In the genomic region with DNA sequence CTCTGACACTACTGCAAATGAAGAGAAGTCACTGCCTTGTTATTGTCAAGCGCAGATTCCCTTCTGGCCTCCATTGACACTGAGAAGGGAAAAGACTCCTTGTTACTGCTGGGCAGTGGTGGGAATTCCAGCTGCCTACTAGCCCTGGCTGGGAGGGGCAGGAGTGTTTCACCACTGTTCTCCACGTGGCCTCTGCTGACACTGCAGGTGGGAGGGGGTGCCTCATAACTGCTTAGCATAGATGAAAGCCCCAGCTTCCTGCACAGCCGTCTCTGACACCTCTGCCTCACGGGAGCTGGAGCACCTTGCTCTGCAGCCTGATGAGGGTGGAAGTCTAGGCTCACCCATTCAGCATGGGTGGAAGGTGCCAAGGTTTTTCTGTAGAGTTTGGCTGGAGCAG, we compare ENCODE assay signal across 14 cellular contexts.
"Had no signal": no experiment of that assay in that cellular context is flagged by ENCODE, and none has a peak within 500 bp of the region (broad histone marks: within the 10 kb centered on the region; RNA-seq: fewer than 3 reads in every experiment).

No MANE protein-coding gene starts in this region.

- H3K36me3 ChIP-seq: prostate gland, sigmoid colon had no signal

- H3K9me3 ChIP-seq: prostate gland, sigmoid colon had no signal

- H3K4me3 ChIP-seq: prostate gland, sigmoid colon had no signal

- DNase-seq: activated CD4-positive, alpha-beta memory T cell treated with anti-CD3 and anti-CD28 coated beads, Interleukin-2, amount 10 ng/mL, durations not matched to agents 7 days and 5 days; activated CD4-positive, alpha-beta T cell treated with anti-CD3 and anti-CD28 coated beads for 1 hour; activated gamma-delta T cell; activated T-cell treated with anti-CD3 and anti-CD28 coated beads, Interleukin-2, amount 50 U/mL, for 48 hours; amygdala; dermis blood vessel endothelial cell; erythroblast; left colon; mammary epithelial cell; sigmoid colon; stimulated activated CD4-positive, alpha-beta T cell treated with anti-CD3 and anti-CD28 coated beads, Interleukin-2, amount 100 ng/mL, for 24 hours; stimulated activated naive CD4-positive, alpha-beta T cell treated with Interleukin-2 at 50 U/mL for 16 hours; T-helper 9 cell had no signal

- ATAC-seq: left colon had no signal

- H3K4me1 ChIP-seq: prostate gland, sigmoid colon had no signal

- H3K27ac ChIP-seq: prostate gland, sigmoid colon had no signal
